ENCODE assay signal across 8 cellular contexts in the genomic region with DNA sequence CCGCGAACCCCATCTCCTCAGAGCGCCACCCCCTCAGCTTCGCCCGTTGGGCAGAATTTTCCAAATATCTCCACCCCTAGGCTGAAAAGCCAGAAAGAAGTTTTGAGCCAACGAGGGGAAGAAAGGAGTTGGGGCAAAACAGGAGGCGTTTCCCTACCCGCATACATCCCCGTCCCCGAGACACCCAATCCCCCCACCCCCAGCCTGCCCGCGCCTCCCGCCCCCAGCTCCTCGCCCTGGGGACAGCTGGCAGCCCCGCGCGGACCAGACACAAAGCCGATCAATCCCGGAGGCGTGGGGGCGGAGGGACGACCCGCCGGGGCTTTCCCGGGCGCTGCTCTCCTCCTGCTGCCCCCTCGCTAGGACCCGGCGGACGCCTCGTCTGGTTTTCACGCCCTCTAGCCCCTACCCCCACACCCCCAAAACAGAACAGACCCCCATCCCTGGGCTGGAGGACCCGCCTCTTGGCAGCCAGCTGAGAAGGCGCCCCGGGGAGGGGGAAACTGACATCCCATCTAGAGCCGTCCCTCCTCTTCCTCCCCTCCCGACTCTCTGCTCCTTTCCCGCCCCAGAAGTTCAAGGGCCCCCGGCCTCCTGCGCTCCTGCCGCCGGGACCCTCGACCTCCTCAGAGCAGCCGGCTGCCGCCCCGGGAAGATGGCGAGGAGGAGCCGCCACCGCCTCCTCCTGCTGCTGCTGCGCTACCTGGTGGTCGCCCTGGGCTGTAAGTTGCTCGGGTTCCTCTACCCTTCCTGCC. TPM values are rescaled to one million over a fixed set of nuclear protein-coding genes. Genes with fewer than 3 reads are reported as not detected.
DNase-seq lines count a peak whose midpoint lies in the region; ATAC-seq lines count a peak whose summit lies in the region.

A gene with protein sequence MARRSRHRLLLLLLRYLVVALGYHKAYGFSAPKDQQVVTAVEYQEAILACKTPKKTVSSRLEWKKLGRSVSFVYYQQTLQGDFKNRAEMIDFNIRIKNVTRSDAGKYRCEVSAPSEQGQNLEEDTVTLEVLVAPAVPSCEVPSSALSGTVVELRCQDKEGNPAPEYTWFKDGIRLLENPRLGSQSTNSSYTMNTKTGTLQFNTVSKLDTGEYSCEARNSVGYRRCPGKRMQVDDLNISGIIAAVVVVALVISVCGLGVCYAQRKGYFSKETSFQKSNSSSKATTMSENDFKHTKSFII (plus strand): TSS at position 92 of the 755 bp plus-strand sequence. CDS start 564 bp downstream, at position 656.

- peaks cover 16 to 25% of the 10 kb centered on the region in 2 donors for H3K27me3 ChIP-seq in duodenal mucosa (ENCODE audit: control insufficient read depth in 1 of 2, insufficient read depth in 2 of 2, low read length in 2 of 2)

- peak; percentile 57 for DNase-seq in ELR (ENCODE audit: low read depth)
- peak; percentile 10 for DNase-seq in HuH-7.5 (ENCODE audit: low spot score)
- DNase-seq in activated CD4-positive, alpha-beta T cell treated with anti-CD3 and anti-CD28 coated beads, Interleukin-2, amount 50 U/mL, for 24 hours (ENCODE audit: low read depth in 1 of 2, low spot score in 1 of 2): peak; percentile 2 to 4
- peak; percentile 3 to 10 for DNase-seq in lung microvascular endothelial cell (ENCODE audit: low read depth in 2 of 2)
- DNase-seq in stimulated activated effector memory CD8-positive, alpha-beta T cell treated with anti-CD3 and anti-CD28 coated beads, Interleukin-12 subunit alpha, Interleukin-12 subunit beta, amount 100 ng/mL, for 72 hours (ENCODE audit: low spot score in 2 of 2): peak; percentile 22 to 74
- no peak for DNase-seq in SHP77 (lab: John Stamatoyannopoulos, UW)

- H3K36me3 Mint-ChIP-seq in stimulated activated effector memory CD8-positive, alpha-beta T cell treated with anti-CD3 and anti-CD28 coated beads, Interleukin-12 subunit alpha, Interleukin-12 subunit beta, amount 100 ng/mL, for 72 hours: no peaks in the 10 kb centered on the region

- H3K9me3 Mint-ChIP-seq in stimulated activated effector memory CD8-positive, alpha-beta T cell treated with anti-CD3 and anti-CD28 coated beads, Interleukin-12 subunit alpha, Interleukin-12 subunit beta, amount 100 ng/mL, for 72 hours: peaks cover 5% of the 10 kb centered on the region

- peak within 1 kb of the TSS; percentile 32 for H3K27ac ChIP-seq in duodenal mucosa (ENCODE audit: low read depth, low read length)

- H3K4me1 Mint-ChIP-seq in stimulated activated effector memory CD8-positive, alpha-beta T cell treated with anti-CD3 and anti-CD28 coated beads, Interleukin-12 subunit alpha, Interleukin-12 subunit beta, amount 100 ng/mL, for 72 hours: peaks cover 38% of the 10 kb centered on the region

- H3K36me3 ChIP-seq in duodenal mucosa (ENCODE audit: control insufficient read depth in 1 of 2, insufficient read depth in 2 of 2, low read length in 2 of 2): no peaks in the 10 kb centered on the region

- peak within 1 kb of the TSS in 1 of 2 donors; percentile 25 for H3K9ac ChIP-seq in duodenal mucosa (ENCODE audit: low read depth in 1 of 2, low read length in 2 of 2)

- peak within 1 kb of the TSS; percentile 58 to 66 for H3K4me3 ChIP-seq in duodenal mucosa (ENCODE audit: low read depth in 1 of 2, low read length in 2 of 2)

- peak; percentile 72 for ATAC-seq in GM21529 (IDR thresholded peaks at IDR 0.05; ENCODE audit: unreplicated experiment)
- ATAC-seq in stimulated activated effector memory CD8-positive, alpha-beta T cell treated with anti-CD3 and anti-CD28 coated beads, Interleukin-12 subunit alpha, Interleukin-12 subunit beta, amount 100 ng/mL, for 72 hours: peak; percentile 81

- peaks cover 0 to 6% of the 10 kb centered on the region in 2 donors for H3K4me1 ChIP-seq in duodenal mucosa (ENCODE audit: control insufficient read depth in 1 of 2, insufficient read depth in 2 of 2, low read length in 2 of 2)

- peak within 1 kb of the TSS; percentile 67 for H3K4me3 Mint-ChIP-seq in stimulated activated effector memory CD8-positive, alpha-beta T cell treated with anti-CD3 and anti-CD28 coated beads, Interleukin-12 subunit alpha, Interleukin-12 subunit beta, amount 100 ng/mL, for 72 hours

- peak within 1 kb of the TSS; percentile 30 for H3K27ac Mint-ChIP-seq in stimulated activated effector memory CD8-positive, alpha-beta T cell treated with anti-CD3 and anti-CD28 coated beads, Interleukin-12 subunit alpha, Interleukin-12 subunit beta, amount 100 ng/mL, for 72 hours

- no peaks in the 10 kb centered on the region for H3K9me3 ChIP-seq in duodenal mucosa (ENCODE audit: control insufficient read depth in 1 of 2, low read length in 2 of 2)

RNA-seq across cellular contexts. Expression of the gene that starts here (rescaled TPM):
- total RNA-seq in lung microvascular endothelial cell: 0.20 and 0.22 TPM in 2 replicates

Comparison
In these comparisons a context has a peak if more than half of its experiments do, and no peak if none do; other contexts are left out.
1. Peak in DNase-seq in lung microvascular endothelial cell; RNA of the gene not detected or under 1 TPM.
2. DNase-seq: peak in ELR (single experiment), HuH-7.5 (single experiment), activated CD4-positive, alpha-beta T cell treated with anti-CD3 and anti-CD28 coated beads, Interleukin-2, amount 50 U/mL, for 24 hours (2 of 2) and stimulated activated effector memory CD8-positive, alpha-beta T cell treated with anti-CD3 and anti-CD28 coated beads, Interleukin-12 subunit alpha, Interleukin-12 subunit beta, amount 100 ng/mL, for 72 hours (2 of 2); none in SHP77 (0 of 2).